ENCODE assay signal across 11 cellular contexts in genomic region chr15:40334541-40334940, GRCh38. TPM values are rescaled to one million over a fixed set of nuclear protein-coding genes. Genes with fewer than 3 reads are reported as not detected.
DNase-seq lines count a peak whose midpoint lies in the region; ATAC-seq and TF ChIP-seq lines count a peak whose summit lies in the region.
"Had no signal": no experiment of that assay in that cellular context is flagged by ENCODE, and none has a peak within 500 bp of the region (broad histone marks: within the 10 kb centered on the region; RNA-seq: fewer than 3 reads in every experiment).

No MANE protein-coding gene starts in this region.

- peaks cover 5% of the 10 kb centered on the region for H3K27me3 Mint-ChIP-seq in HFFc6 (ENCODE audit: insufficient read depth)
- H3K27me3 Mint-ChIP-seq in stimulated activated naive B cell treated with anti-CD40 and anti-IgM and Interleukin-4, amounts not matched to agents 10 μg/mL and 1 μg/mL and 100 μg/mL, for 72 hours: peaks cover 4 to 29% of the 10 kb centered on the region in 2 donors

- peaks cover 15 to 44% of the 10 kb centered on the region in 2 donors for H3K4me1 ChIP-seq in adrenal gland (replicated peaks in 1 of 2)
- peaks cover 0 to 7% (median under 1%) of the 10 kb centered on the region in 4 donors for H3K4me1 ChIP-seq in right lobe of liver

- no peaks in the 10 kb centered on the region for H3K9me3 ChIP-seq in adrenal gland (replicated peaks in 1 of 3)
- no peaks in the 10 kb centered on the region for H3K9me3 ChIP-seq in right lobe of liver
- H3K9me3 ChIP-seq: pancreas had no signal

- peaks cover 26% of the 10 kb centered on the region; the same call in 1 of the 2 replicates for H3K36me3 Mint-ChIP-seq in HFFc6 (ENCODE audit: low read depth)
- peaks cover 2 to 3% of the 10 kb centered on the region in 2 donors for H3K36me3 Mint-ChIP-seq in stimulated activated naive B cell treated with anti-CD40 and anti-IgM and Interleukin-4, amounts not matched to agents 10 μg/mL and 1 μg/mL and 100 μg/mL, for 72 hours

- no peak overlapping the region for H3K4me3 Mint-ChIP-seq in HFFc6
- H3K4me3 Mint-ChIP-seq in stimulated activated naive B cell treated with anti-CD40 and anti-IgM and Interleukin-4, amounts not matched to agents 10 μg/mL and 1 μg/mL and 100 μg/mL, for 72 hours: peak overlapping the region in 1 of 2 donors; percentile 73

- TF ChIP-seq POLR2A in adrenal gland (IDR thresholded peaks at IDR 0.05) (no peak), right lobe of liver (IDR thresholded peaks at IDR 0.05) (no peak)

- H3K9me3 Mint-ChIP-seq in HFFc6: no peaks in the 10 kb centered on the region
- H3K9me3 Mint-ChIP-seq in stimulated activated naive B cell treated with anti-CD40 and anti-IgM and Interleukin-4, amounts not matched to agents 10 μg/mL and 1 μg/mL and 100 μg/mL, for 72 hours: no peaks in the 10 kb centered on the region

- peak overlapping the region; percentile 76; the same call in 1 of the 2 replicates for H3K27ac Mint-ChIP-seq in HFFc6
- H3K27ac Mint-ChIP-seq in stimulated activated naive B cell treated with anti-CD40 and anti-IgM and Interleukin-4, amounts not matched to agents 10 μg/mL and 1 μg/mL and 100 μg/mL, for 72 hours: peak overlapping the region; percentile 77

- H3K27me3 ChIP-seq in adrenal gland (no peaks in the 10 kb centered on the region), right lobe of liver (no peaks in the 10 kb centered on the region)
- H3K27me3 ChIP-seq: pancreas had no signal

- DNase-seq in HFFc6 (no peak), adrenal gland (no peak), right lobe of liver (no peak), germinal center (ENCODE audit: low spot score) (no peak), GM20000 (ENCODE audit: low spot score) (no peak), NCI-H1930 (lab: John Stamatoyannopoulos, UW) (no peak)
- DNase-seq in stimulated activated naive B cell treated with anti-CD40 and anti-IgM and Interleukin-4, amounts not matched to agents 10 μg/mL and 1 μg/mL and 100 μg/mL, for 72 hours: no peak
- DNase-seq: DMS153 had no signal

- peaks cover 58% of the 10 kb centered on the region for H3K4me1 Mint-ChIP-seq in HFFc6 (ENCODE audit: low read depth)
- H3K4me1 Mint-ChIP-seq in stimulated activated naive B cell treated with anti-CD40 and anti-IgM and Interleukin-4, amounts not matched to agents 10 μg/mL and 1 μg/mL and 100 μg/mL, for 72 hours: peaks cover 38 to 68% of the 10 kb centered on the region in 2 donors

- ATAC-seq in right lobe of liver (no peak), HG03025 (IDR thresholded peaks at IDR 0.05; ENCODE audit: low FRiP score, unreplicated experiment) (no peak)
- ATAC-seq in stimulated activated naive B cell treated with anti-CD40 and anti-IgM and Interleukin-4, amounts not matched to agents 10 μg/mL and 1 μg/mL and 100 μg/mL, for 72 hours (replicated peaks): peak; percentile 6 to 17
- ATAC-seq: SK-N-SH treated with all-trans-retinoic acid at 6 μM for 48 hours had no signal

- H3K4me3 ChIP-seq in adrenal gland (no peak overlapping the region), right lobe of liver (no peak overlapping the region)
- H3K4me3 ChIP-seq: pancreas had no signal

- peak overlapping the region; percentile 28 to 91 (median 50) for H3K27ac ChIP-seq in adrenal gland
- H3K27ac ChIP-seq in right lobe of liver: peak overlapping the region; percentile 25 to 71 (median 68)

- no peak for TF ChIP-seq CTCF in HFFc6 (IDR thresholded peaks at IDR 0.05)
- no peak for TF ChIP-seq CTCF in adrenal gland (IDR thresholded peaks at IDR 0.05)
- no peak for TF ChIP-seq CTCF in right lobe of liver (IDR thresholded peaks at IDR 0.05)
- no peak for TF ChIP-seq CTCF in GM20000 (IDR thresholded peaks at IDR 0.05; ENCODE audit: extremely low read depth, missing control alignments)

- intact Hi-C loops in adrenal gland (cut with DNase I) (no loop called here), right lobe of liver (cut with DNase I) (no loop called here)

- H3K36me3 ChIP-seq in adrenal gland (replicated peaks in 1 of 2): no peaks in the 10 kb centered on the region
- no peaks in the 10 kb centered on the region for H3K36me3 ChIP-seq in right lobe of liver
- H3K36me3 ChIP-seq: pancreas had no signal

- WGBS in adrenal gland, 4 donors: 42 to 89% (median 78%) methylated on average over 2 to 3 of the region's 3 CpGs; no CpG with 5 or more reads in 1 of the 4 donors
- 38% methylated on average over 1 of the region's 3 CpGs for WGBS in right lobe of liver (ENCODE audit: insufficient coverage, low coverage, low lambda C conversion rate, missing lambda C conversion rate)

RNA-seq across cellular contexts. Expression of gene CCDC9B, which starts 6.2 kb away (rescaled TPM):
- 10 to 100 TPM; 54.3 to 92.3 (median 57.9) TPM for total RNA-seq in HFFc6 (2021; fragmentation: NEBNext Ultra II Directional; extraction: Animal tissue kit (Norgen Biotek cat#: 25700))
- total RNA-seq in adrenal gland: 10 to 100 TPM in 7 of 8 donors, 1 to 10 TPM in 1; 10.0 to 41.0 (median 12.7) TPM
- polyA plus RNA-seq in adrenal gland: 10 to 100 TPM in 1 of 3 donors, 1 to 10 TPM in 2; 5.3 to 30.4 (median 6.5) TPM
- 10 to 100 TPM in 1 of 6 experiments, 1 to 10 TPM in 5; 4.2 to 11.9 (median 4.7) TPM for total RNA-seq in right lobe of liver

RNA-seq across cellular contexts. Expression of gene INAFM2, which starts 11.0 kb away (rescaled TPM):
- total RNA-seq in HFFc6 (2021; fragmentation: NEBNext Ultra II Directional; extraction: Animal tissue kit (Norgen Biotek cat#: 25700)): 10 to 100 TPM; 19.6 to 32.8 (median 23.4) TPM
- total RNA-seq in adrenal gland (10 to 100 TPM; 14.2 to 25.5 (median 20.3) TPM), right lobe of liver (1 to 10 TPM; 4.6 to 8.7 (median 5.8) TPM)
- polyA plus RNA-seq in adrenal gland: 10 to 100 TPM; 12.0 to 24.5 (median 20.9) TPM

RNA-seq across cellular contexts. Expression of gene PHGR1, which starts 16.3 kb away (rescaled TPM):
- not detected for total RNA-seq in HFFc6 (2021; fragmentation: NEBNext Ultra II Directional; extraction: Animal tissue kit (Norgen Biotek cat#: 25700))
- total RNA-seq in adrenal gland (under 1 TPM in 1 of 8 donors, not detected in 7; 0.79 TPM), right lobe of liver (not detected)
- 1 to 10 TPM in 2 of 3 donors, not detected in 1; 1.3 to 4.5 TPM for polyA plus RNA-seq in adrenal gland

RNA-seq across cellular contexts. Expression of gene DISP2, which starts 23.5 kb away (rescaled TPM):
- total RNA-seq in HFFc6 (2021; fragmentation: NEBNext Ultra II Directional; extraction: Animal tissue kit (Norgen Biotek cat#: 25700)): under 1 TPM; 0.03 to 0.26 (median 0.21) TPM
- 1 to 10 TPM in 4 of 8 donors, under 1 TPM in 3, not detected in 1; 0.36 to 3.6 (median 1.0) TPM for total RNA-seq in adrenal gland
- polyA plus RNA-seq in adrenal gland: 10 to 100 TPM in 2 of 3 donors, 1 to 10 TPM in 1; 1.8 to 19.4 (median 10.3) TPM
- under 1 TPM; 0.06 to 0.71 (median 0.16) TPM for total RNA-seq in right lobe of liver

RNA-seq across cellular contexts. Expression of gene PLCB2, which starts 26.8 kb away (rescaled TPM):
- 1 to 10 TPM in 1 of 6 experiments, under 1 TPM in 5; 0.12 to 1.0 (median 0.48) TPM for total RNA-seq in HFFc6 (2021; fragmentation: NEBNext Ultra II Directional; extraction: Animal tissue kit (Norgen Biotek cat#: 25700))
- 10 to 100 TPM in 7 of 8 donors, 1 to 10 TPM in 1; 7.7 to 36.1 (median 24.3) TPM for total RNA-seq in adrenal gland
- polyA plus RNA-seq in adrenal gland: 100 to 1,000 TPM in 1 of 3 donors, 10 to 100 TPM in 1, 1 to 10 TPM in 1; 5.4 to 100 (median 39.4) TPM
- total RNA-seq in right lobe of liver: 10 to 100 TPM in 2 of 6 experiments, 1 to 10 TPM in 4; 5.0 to 18.0 (median 7.2) TPM

Comparison
In these comparisons a context has a peak if more than half of its experiments do, and no peak if none do; other contexts are left out.
1. ATAC-seq: peak in stimulated activated naive B cell treated with anti-CD40 and anti-IgM and Interleukin-4, amounts not matched to agents 10 μg/mL and 1 μg/mL and 100 μg/mL, for 72 hours (2 of 2); none in right lobe of liver (0 of 4) and HG03025 (single experiment).